In genomic region chr2:229370484-229370883, GRCh38 we compare ENCODE assay signal across 16 cellular contexts.
A peak's percentile ranks its signal among the peaks of the same experiment; 100 is the strongest.
DNase-seq lines count a peak whose midpoint lies in the region; TF ChIP-seq lines count a peak whose summit lies in the region.
"Had no signal": no experiment of that assay in that cellular context is flagged by ENCODE, and none has a peak within 500 bp of the region (broad histone marks: within the 10 kb centered on the region; RNA-seq: fewer than 3 reads in every experiment).

No MANE protein-coding gene starts in this region.

- no peaks in the 10 kb centered on the region for H3K9me3 ChIP-seq in GM23248 (ENCODE audit: low read depth)
- no peaks in the 10 kb centered on the region for H3K9me3 ChIP-seq in suprapubic skin

- H3K36me3 ChIP-seq in GM23248 (ENCODE audit: low read depth) (no peaks in the 10 kb centered on the region), suprapubic skin (no peaks in the 10 kb centered on the region)
- H3K36me3 ChIP-seq: BLaER1 had no signal

- no peaks in the 10 kb centered on the region for H4K20me1 ChIP-seq in GM23248 (ENCODE audit: insufficient read depth)
- H4K20me1 ChIP-seq: BLaER1 had no signal

- no peak for TF ChIP-seq CTCF in fibroblast of mammary gland (conservative IDR thresholded peaks at IDR 0.05; ENCODE audit: control insufficient read depth, insufficient read depth, low read depth, low read length)
- no peak for TF ChIP-seq CTCF in suprapubic skin (IDR thresholded peaks at IDR 0.05)

- no peaks in the 10 kb centered on the region for H3K79me2 ChIP-seq in GM23248 (ENCODE audit: insufficient read depth)

- no peak overlapping the region for H3K27ac ChIP-seq in GM23248
- H3K27ac ChIP-seq in suprapubic skin: no peak overlapping the region
- H3K27ac ChIP-seq: BLaER1, KMS-11 had no signal

- H3K27me3 ChIP-seq in GM23248 (replicated peaks; ENCODE audit: insufficient read depth) (no peaks in the 10 kb centered on the region), suprapubic skin (no peaks in the 10 kb centered on the region)
- H3K27me3 ChIP-seq: BLaER1 had no signal

- H3K4me2 ChIP-seq in GM23248 (ENCODE audit: unreplicated experiment): no peak overlapping the region
- H3K4me2 ChIP-seq: BLaER1, KMS-11 had no signal

- 23 to 29% methylated on average over 4 of the region's 4 CpGs for WGBS in GM23248 (ENCODE audit: low coverage in 1 of 2, low lambda C conversion rate in 2 of 2, missing lambda C conversion rate in 2 of 2), 2 experiments
- 66% methylated on average over 4 of the region's 4 CpGs for WGBS in suprapubic skin

- TF ChIP-seq POLR2A in suprapubic skin (IDR thresholded peaks at IDR 0.05): no peak

- no peaks in the 10 kb centered on the region for H3K9me2 ChIP-seq in GM23248 (ENCODE audit: insufficient read depth)

- H3K9ac ChIP-seq in GM23248: no peak overlapping the region
- H3K9ac ChIP-seq: BLaER1, KMS-11 had no signal

- TF ChIP-seq EP300 in suprapubic skin (IDR thresholded peaks at IDR 0.05): no peak

- no peak overlapping the region for H2AFZ ChIP-seq in GM23248

- in situ Hi-C loops in GM23248 (cut with MboI): no loop called here

- H3K4me1 ChIP-seq in GM23248 (ENCODE audit: insufficient read depth) (peaks cover 8% of the 10 kb centered on the region), suprapubic skin (no peaks in the 10 kb centered on the region)
- H3K4me1 ChIP-seq: BLaER1 had no signal

- H3F3A ChIP-seq in GM23248 (ENCODE audit: insufficient read depth): peaks cover 8% of the 10 kb centered on the region; the same call in 1 of the 2 replicates

- H3K4me3 ChIP-seq in GM23248 (no peak overlapping the region), fibroblast of mammary gland (ENCODE audit: control insufficient read depth, low read depth, low read length) (no peak overlapping the region), suprapubic skin (no peak overlapping the region)
- H3K4me3 ChIP-seq: BLaER1 had no signal

- peak; percentile 51 for DNase-seq in AG20443 (ENCODE audit: low spot score)
- peak; percentile 78 for DNase-seq in GM23248
- peak; percentile 72 for DNase-seq in fibroblast of mammary gland (ENCODE audit: low read depth)
- DNase-seq in occipital lobe (lab: John Stamatoyannopoulos, UW): peak; percentile 17
- DNase-seq in suprapubic skin (ENCODE audit: low spot score in 2 of 2): no peak
- no peak for DNase-seq in activated gamma-delta T cell treated with Interleukin-2 at 50 U/mL for 16 hours
- no peak for DNase-seq in AML-193 (lab: John Stamatoyannopoulos, UW)
- DNase-seq in activated gamma-delta T cell (lab: John Stamatoyannopoulos, UW): no peak
- DNase-seq: EL, H7, NCI-H1417, NCI-H1930, NCI-H2171 treated with DMSO at 0.1 percent for 48 hours, SIG-M5 had no signal

Comparison
In these comparisons a context has a peak if more than half of its experiments do, and no peak if none do; other contexts are left out.
1. DNase-seq: peak in AG20443 (single experiment), GM23248 (single experiment), fibroblast of mammary gland (single experiment) and occipital lobe (single experiment); none in suprapubic skin (0 of 2), activated gamma-delta T cell treated with Interleukin-2 at 50 U/mL for 16 hours (single experiment), AML-193 (0 of 2) and activated gamma-delta T cell (single experiment).